10 cellular contexts compared by ENCODE assay signal in genomic region chr5:133825631-133826289, GRCh38.
DNase-seq lines count a peak whose midpoint lies in the region; ATAC-seq and TF ChIP-seq lines count a peak whose summit lies in the region.
"Had no signal": no experiment of that assay in that cellular context is flagged by ENCODE, and none has a peak within 500 bp of the region (broad histone marks: within the 10 kb centered on the region; RNA-seq: fewer than 3 reads in every experiment).

No MANE protein-coding gene starts in this region.

- peaks cover 24% of the 10 kb centered on the region for H3K4me1 Mint-ChIP-seq in activated CD4-positive, alpha-beta T cell treated with anti-CD3 and anti-CD28 coated beads for 36 hours
- H3K4me1 Mint-ChIP-seq in activated CD4-positive, alpha-beta memory T cell treated with anti-CD3 and anti-CD28 coated beads for 36 hours (ENCODE audit: low read depth), result peaks cover 20% of the 10 kb centered on the region

- peaks cover 4% of the 10 kb centered on the region for H3K27me3 Mint-ChIP-seq in activated CD4-positive, alpha-beta T cell treated with anti-CD3 and anti-CD28 coated beads for 36 hours
- H3K27me3 Mint-ChIP-seq in activated CD4-positive, alpha-beta memory T cell treated with anti-CD3 and anti-CD28 coated beads for 36 hours, result peaks cover 5% of the 10 kb centered on the region

- H3K4me3 ChIP-seq in psoas muscle, result no peak overlapping the region

- no peaks in the 10 kb centered on the region for H3K9me3 Mint-ChIP-seq in activated CD4-positive, alpha-beta T cell treated with anti-CD3 and anti-CD28 coated beads for 36 hours (ENCODE audit: low read depth)
- H3K9me3 Mint-ChIP-seq in activated CD4-positive, alpha-beta memory T cell treated with anti-CD3 and anti-CD28 coated beads for 36 hours, result no peaks in the 10 kb centered on the region

- WGBS in psoas muscle, 3 donors, result 40 to 51% (median 48%) methylated on average over 15 of the region's 15 CpGs

- peak; percentile 37 for DNase-seq in activated CD4-positive, alpha-beta T cell treated with anti-CD3 and anti-CD28 coated beads for 36 hours
- no peak for DNase-seq in activated CD4-positive, alpha-beta T cell treated with anti-CD3 and anti-CD28 coated beads, Interleukin-2, amount 50 U/mL, for 48 hours
- DNase-seq in activated CD4-positive, alpha-beta memory T cell treated with anti-CD3 and anti-CD28 coated beads for 36 hours, result peak; percentile 25
- DNase-seq in psoas muscle (peak; percentile 35 to 71), HuH-7.5 (ENCODE audit: low spot score) (no peak), posterior vena cava (ENCODE audit: low spot score) (no peak), GM10266 (ENCODE audit: extremely low spot score) (no peak)
- DNase-seq: NCI-H1048 had no signal

- intact Hi-C loops in activated CD4-positive, alpha-beta T cell treated with anti-CD3 and anti-CD28 coated beads for 36 hours (cut with DNase I, micrococcal nuclease), result no loop called here
- intact Hi-C loops in activated CD4-positive, alpha-beta memory T cell treated with anti-CD3 and anti-CD28 coated beads for 36 hours (cut with micrococcal nuclease), result no loop called here
- intact Hi-C loops in psoas muscle (cut with DNase I) (no loop called here), posterior vena cava (cut with DNase I) (no loop called here)

- no peaks in the 10 kb centered on the region for H3K36me3 ChIP-seq in psoas muscle (ENCODE audit: insufficient read depth in 1 of 2, low read depth in 1 of 2)

- no peaks in the 10 kb centered on the region for H3K27me3 ChIP-seq in psoas muscle (ENCODE audit: insufficient read depth in 3 of 3, low read length in 2 of 3)

- H3K4me3 Mint-ChIP-seq in activated CD4-positive, alpha-beta T cell treated with anti-CD3 and anti-CD28 coated beads for 36 hours, result no peak overlapping the region
- H3K4me3 Mint-ChIP-seq in activated CD4-positive, alpha-beta memory T cell treated with anti-CD3 and anti-CD28 coated beads for 36 hours, result no peak overlapping the region

- peak overlapping the region; percentile 10 for H3K27ac Mint-ChIP-seq in activated CD4-positive, alpha-beta T cell treated with anti-CD3 and anti-CD28 coated beads for 36 hours
- H3K27ac Mint-ChIP-seq in activated CD4-positive, alpha-beta memory T cell treated with anti-CD3 and anti-CD28 coated beads for 36 hours, result no peak overlapping the region

- no peaks in the 10 kb centered on the region for H3K36me3 Mint-ChIP-seq in activated CD4-positive, alpha-beta T cell treated with anti-CD3 and anti-CD28 coated beads for 36 hours (ENCODE audit: low read depth)
- H3K36me3 Mint-ChIP-seq in activated CD4-positive, alpha-beta memory T cell treated with anti-CD3 and anti-CD28 coated beads for 36 hours, result no peaks in the 10 kb centered on the region

- POLR2A ChIA-PET in activated CD4-positive, alpha-beta T cell treated with anti-CD3 and anti-CD28 coated beads for 36 hours (lab: Charles Lee), result no interaction called here
- POLR2A ChIA-PET in activated CD4-positive, alpha-beta memory T cell treated with anti-CD3 and anti-CD28 coated beads for 36 hours (lab: Charles Lee), result no interaction called here

- TF ChIP-seq CTCF in psoas muscle (IDR thresholded peaks at IDR 0.05), result no peak
- TF ChIP-seq CTCF in GM10266 (IDR thresholded peaks at IDR 0.05; ENCODE audit: control insufficient read depth, insufficient read depth, low read depth, missing control alignments), result no peak

- H3K4me1 ChIP-seq in psoas muscle, result peaks cover 21% of the 10 kb centered on the region

- H3K9me3 ChIP-seq in psoas muscle, result no peaks in the 10 kb centered on the region

- ATAC-seq in activated CD4-positive, alpha-beta T cell treated with anti-CD3 and anti-CD28 coated beads for 36 hours, result peak; percentile 69
- peak; percentile 35 for ATAC-seq in HG03139 (IDR thresholded peaks at IDR 0.05; ENCODE audit: unreplicated experiment)
- ATAC-seq in psoas muscle, result peak; percentile 74 to 92 (median 80)
- ATAC-seq: esophagus mucosa had no signal

- peak overlapping the region; percentile 60 for H3K27ac ChIP-seq in psoas muscle

- CTCF ChIA-PET in activated CD4-positive, alpha-beta T cell treated with anti-CD3 and anti-CD28 coated beads for 36 hours (lab: Charles Lee), result interaction anchor here (0.5 to 1.4 kb wide), 7 partner anchors 19 to 723 kb away, joined by 3 to 6 read pairs (median 3); no protein-coding TSS in a partner anchor
- CTCF ChIA-PET in activated CD4-positive, alpha-beta memory T cell treated with anti-CD3 and anti-CD28 coated beads for 36 hours (lab: Charles Lee), result no interaction called here

Comparison
In these comparisons a context has a peak if more than half of its experiments do, and no peak if none do; other contexts are left out.
1. DNase-seq: peak in activated CD4-positive, alpha-beta T cell treated with anti-CD3 and anti-CD28 coated beads for 36 hours (single experiment), activated CD4-positive, alpha-beta memory T cell treated with anti-CD3 and anti-CD28 coated beads for 36 hours (single experiment) and psoas muscle (2 of 2); none in activated CD4-positive, alpha-beta T cell treated with anti-CD3 and anti-CD28 coated beads, Interleukin-2, amount 50 U/mL, for 48 hours (0 of 2), HuH-7.5 (single experiment), posterior vena cava (single experiment) and GM10266 (single experiment).
2. Peak in every context shown above with its lines, with median percentiles within 50 percentile points of each other: ATAC-seq.